Comparison of ENCODE assay signal across 1 cellular context in the genomic region with DNA sequence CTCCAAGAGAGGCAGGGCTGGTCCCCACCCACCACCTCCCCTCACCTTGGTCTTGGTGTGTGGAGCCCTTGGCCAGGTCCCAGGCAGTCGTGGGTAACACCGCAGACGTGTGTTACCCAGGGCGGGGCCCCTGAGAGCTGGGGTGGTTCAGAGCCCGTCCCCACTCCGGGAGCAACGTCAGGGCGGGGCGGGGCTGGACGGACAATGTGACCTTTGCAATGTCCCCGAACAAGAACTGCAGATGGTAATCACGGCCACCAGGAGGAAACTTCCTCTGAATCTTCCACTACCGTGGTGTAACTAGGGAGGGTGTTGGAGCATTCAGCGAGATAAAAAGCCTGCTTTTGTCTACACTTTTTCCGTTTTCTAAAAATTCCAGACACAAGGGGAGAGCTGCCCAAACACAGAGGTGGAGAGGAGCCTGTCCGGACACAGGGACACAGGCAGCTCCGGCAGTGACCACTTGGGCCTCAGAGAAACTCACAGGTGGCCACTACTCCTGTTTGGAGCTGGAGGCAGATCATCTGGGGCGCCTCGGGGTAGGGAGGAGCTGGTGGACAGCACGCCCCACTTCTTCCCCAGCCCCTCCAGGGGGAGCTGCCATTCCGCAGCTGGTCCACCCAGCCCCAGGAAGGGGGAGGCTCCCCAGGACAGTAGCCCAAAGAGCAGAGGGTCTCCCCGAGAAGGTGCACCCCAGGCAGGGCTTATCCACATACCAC.
TF ChIP-seq lines count a peak whose summit lies in the region.

No MANE protein-coding gene starts in this region.

TF ChIP-seq in HepG2, 621 proteins besides CTCF, POLR2A, EP300 and RAD21 (continued from another document and continues in another):
- TF ChIP-seq YY1 (IDR thresholded peaks at IDR 0.05; ENCODE audit: insufficient read depth, insufficient replicate concordance, low read depth, low read length) (no peak), STAG1 (CRISPR knock-in tag; IDR thresholded peaks at IDR 0.05) (peak; percentile 53), SCMH1 (CRISPR knock-in tag; IDR thresholded peaks at IDR 0.05; ENCODE audit: borderline replicate concordance) (no peak), IRF2 (CRISPR knock-in tag; IDR thresholded peaks at IDR 0.05) (0 out of 2 replicates have a peak, but pooled peaks have one; percentile 42), SOX6 (IDR thresholded peaks at IDR 0.05) (no peak), SOX6 (CRISPR knock-in tag; IDR thresholded peaks at IDR 0.05) (peak; percentile 70), ADNP (CRISPR knock-in tag; IDR thresholded peaks at IDR 0.05) (no peak), RORA (CRISPR knock-in tag; IDR thresholded peaks at IDR 0.05) (no peak), TCF7 (IDR thresholded peaks at IDR 0.05; ENCODE audit: low read depth) (no peak), KLF11 (CRISPR knock-in tag; IDR thresholded peaks at IDR 0.05) (no peak), ZNF737 (CRISPR knock-in tag; IDR thresholded peaks at IDR 0.05; ENCODE audit: borderline replicate concordance) (no peak), STAT5B (CRISPR knock-in tag; IDR thresholded peaks at IDR 0.05) (no peak), ZNF569 (CRISPR knock-in tag; IDR thresholded peaks at IDR 0.05; ENCODE audit: borderline replicate concordance) (no peak), ZNF260 (CRISPR knock-in tag; IDR thresholded peaks at IDR 0.05; ENCODE audit: borderline replicate concordance, low read depth) (no peak), TOE1 (CRISPR knock-in tag; IDR thresholded peaks at IDR 0.05) (0 out of 2 replicates have a peak, but pooled peaks have one; percentile 32)
- TF ChIP-seq, protein P1, sequence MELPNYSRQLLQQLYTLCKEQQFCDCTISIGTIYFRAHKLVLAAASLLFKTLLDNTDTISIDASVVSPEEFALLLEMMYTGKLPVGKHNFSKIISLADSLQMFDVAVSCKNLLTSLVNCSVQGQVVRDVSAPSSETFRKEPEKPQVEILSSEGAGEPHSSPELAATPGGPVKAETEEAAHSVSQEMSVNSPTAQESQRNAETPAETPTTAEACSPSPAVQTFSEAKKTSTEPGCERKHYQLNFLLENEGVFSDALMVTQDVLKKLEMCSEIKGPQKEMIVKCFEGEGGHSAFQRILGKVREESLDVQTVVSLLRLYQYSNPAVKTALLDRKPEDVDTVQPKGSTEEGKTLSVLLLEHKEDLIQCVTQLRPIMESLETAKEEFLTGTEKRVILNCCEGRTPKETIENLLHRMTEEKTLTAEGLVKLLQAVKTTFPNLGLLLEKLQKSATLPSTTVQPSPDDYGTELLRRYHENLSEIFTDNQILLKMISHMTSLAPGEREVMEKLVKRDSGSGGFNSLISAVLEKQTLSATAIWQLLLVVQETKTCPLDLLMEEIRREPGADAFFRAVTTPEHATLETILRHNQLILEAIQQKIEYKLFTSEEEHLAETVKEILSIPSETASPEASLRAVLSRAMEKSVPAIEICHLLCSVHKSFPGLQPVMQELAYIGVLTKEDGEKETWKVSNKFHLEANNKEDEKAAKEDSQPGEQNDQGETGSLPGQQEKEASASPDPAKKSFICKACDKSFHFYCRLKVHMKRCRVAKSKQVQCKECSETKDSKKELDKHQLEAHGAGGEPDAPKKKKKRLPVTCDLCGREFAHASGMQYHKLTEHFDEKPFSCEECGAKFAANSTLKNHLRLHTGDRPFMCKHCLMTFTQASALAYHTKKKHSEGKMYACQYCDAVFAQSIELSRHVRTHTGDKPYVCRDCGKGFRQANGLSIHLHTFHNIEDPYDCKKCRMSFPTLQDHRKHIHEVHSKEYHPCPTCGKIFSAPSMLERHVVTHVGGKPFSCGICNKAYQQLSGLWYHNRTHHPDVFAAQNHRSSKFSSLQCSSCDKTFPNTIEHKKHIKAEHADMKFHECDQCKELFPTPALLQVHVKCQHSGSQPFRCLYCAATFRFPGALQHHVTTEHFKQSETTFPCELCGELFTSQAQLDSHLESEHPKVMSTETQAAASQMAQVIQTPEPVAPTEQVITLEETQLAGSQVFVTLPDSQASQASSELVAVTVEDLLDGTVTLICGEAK (IDR thresholded peaks at IDR 0.05), result no peak
- TF ChIP-seq, protein P1 (CRISPR knock-in tag; IDR thresholded peaks at IDR 0.05), result no peak
- TF ChIP-seq, protein P2, sequence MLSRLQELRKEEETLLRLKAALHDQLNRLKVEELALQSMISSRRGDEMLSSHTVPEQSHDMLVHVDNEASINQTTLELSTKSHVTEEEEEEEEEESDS (CRISPR knock-in tag; IDR thresholded peaks at IDR 0.05; ENCODE audit: borderline replicate concordance), result no peak
- TF ChIP-seq, protein P3, sequence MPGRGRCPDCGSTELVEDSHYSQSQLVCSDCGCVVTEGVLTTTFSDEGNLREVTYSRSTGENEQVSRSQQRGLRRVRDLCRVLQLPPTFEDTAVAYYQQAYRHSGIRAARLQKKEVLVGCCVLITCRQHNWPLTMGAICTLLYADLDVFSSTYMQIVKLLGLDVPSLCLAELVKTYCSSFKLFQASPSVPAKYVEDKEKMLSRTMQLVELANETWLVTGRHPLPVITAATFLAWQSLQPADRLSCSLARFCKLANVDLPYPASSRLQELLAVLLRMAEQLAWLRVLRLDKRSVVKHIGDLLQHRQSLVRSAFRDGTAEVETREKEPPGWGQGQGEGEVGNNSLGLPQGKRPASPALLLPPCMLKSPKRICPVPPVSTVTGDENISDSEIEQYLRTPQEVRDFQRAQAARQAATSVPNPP (CRISPR knock-in tag; IDR thresholded peaks at IDR 0.05), result no peak
- TF ChIP-seq, protein P4, sequence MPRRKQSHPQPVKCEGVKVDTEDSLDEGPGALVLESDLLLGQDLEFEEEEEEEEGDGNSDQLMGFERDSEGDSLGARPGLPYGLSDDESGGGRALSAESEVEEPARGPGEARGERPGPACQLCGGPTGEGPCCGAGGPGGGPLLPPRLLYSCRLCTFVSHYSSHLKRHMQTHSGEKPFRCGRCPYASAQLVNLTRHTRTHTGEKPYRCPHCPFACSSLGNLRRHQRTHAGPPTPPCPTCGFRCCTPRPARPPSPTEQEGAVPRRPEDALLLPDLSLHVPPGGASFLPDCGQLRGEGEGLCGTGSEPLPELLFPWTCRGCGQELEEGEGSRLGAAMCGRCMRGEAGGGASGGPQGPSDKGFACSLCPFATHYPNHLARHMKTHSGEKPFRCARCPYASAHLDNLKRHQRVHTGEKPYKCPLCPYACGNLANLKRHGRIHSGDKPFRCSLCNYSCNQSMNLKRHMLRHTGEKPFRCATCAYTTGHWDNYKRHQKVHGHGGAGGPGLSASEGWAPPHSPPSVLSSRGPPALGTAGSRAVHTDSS (CRISPR knock-in tag; conservative IDR thresholded peaks at IDR 0.05), result no peak
- TF ChIP-seq, protein P5, sequence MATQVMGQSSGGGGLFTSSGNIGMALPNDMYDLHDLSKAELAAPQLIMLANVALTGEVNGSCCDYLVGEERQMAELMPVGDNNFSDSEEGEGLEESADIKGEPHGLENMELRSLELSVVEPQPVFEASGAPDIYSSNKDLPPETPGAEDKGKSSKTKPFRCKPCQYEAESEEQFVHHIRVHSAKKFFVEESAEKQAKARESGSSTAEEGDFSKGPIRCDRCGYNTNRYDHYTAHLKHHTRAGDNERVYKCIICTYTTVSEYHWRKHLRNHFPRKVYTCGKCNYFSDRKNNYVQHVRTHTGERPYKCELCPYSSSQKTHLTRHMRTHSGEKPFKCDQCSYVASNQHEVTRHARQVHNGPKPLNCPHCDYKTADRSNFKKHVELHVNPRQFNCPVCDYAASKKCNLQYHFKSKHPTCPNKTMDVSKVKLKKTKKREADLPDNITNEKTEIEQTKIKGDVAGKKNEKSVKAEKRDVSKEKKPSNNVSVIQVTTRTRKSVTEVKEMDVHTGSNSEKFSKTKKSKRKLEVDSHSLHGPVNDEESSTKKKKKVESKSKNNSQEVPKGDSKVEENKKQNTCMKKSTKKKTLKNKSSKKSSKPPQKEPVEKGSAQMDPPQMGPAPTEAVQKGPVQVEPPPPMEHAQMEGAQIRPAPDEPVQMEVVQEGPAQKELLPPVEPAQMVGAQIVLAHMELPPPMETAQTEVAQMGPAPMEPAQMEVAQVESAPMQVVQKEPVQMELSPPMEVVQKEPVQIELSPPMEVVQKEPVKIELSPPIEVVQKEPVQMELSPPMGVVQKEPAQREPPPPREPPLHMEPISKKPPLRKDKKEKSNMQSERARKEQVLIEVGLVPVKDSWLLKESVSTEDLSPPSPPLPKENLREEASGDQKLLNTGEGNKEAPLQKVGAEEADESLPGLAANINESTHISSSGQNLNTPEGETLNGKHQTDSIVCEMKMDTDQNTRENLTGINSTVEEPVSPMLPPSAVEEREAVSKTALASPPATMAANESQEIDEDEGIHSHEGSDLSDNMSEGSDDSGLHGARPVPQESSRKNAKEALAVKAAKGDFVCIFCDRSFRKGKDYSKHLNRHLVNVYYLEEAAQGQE (IDR thresholded peaks at IDR 0.05; ENCODE audit: borderline replicate concordance in 1 of 2, low read depth in 1 of 2, low read length in 2 of 2), result no peak
- TF ChIP-seq, protein P6, sequence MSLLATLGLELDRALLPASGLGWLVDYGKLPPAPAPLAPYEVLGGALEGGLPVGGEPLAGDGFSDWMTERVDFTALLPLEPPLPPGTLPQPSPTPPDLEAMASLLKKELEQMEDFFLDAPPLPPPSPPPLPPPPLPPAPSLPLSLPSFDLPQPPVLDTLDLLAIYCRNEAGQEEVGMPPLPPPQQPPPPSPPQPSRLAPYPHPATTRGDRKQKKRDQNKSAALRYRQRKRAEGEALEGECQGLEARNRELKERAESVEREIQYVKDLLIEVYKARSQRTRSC (CRISPR knock-in tag; IDR thresholded peaks at IDR 0.05; ENCODE audit: low read depth), result no peak
- TF ChIP-seq, protein P7, sequence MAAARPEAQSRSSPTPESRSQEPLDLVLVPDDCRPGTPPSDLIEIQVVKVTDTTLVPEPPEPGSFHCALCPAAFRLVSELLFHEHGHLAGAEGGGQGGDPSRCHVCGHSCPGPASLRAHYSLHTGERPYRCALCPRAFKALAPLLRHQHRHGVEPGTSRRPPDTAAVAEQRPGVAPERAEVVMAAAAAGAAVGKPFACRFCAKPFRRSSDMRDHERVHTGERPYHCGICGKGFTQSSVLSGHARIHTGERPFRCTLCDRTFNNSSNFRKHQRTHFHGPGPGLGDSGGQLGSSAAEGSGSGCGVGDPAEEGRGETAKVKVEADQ (CRISPR knock-in tag; IDR thresholded peaks at IDR 0.05; ENCODE audit: borderline replicate concordance), result no peak
- TF ChIP-seq, protein P8, sequence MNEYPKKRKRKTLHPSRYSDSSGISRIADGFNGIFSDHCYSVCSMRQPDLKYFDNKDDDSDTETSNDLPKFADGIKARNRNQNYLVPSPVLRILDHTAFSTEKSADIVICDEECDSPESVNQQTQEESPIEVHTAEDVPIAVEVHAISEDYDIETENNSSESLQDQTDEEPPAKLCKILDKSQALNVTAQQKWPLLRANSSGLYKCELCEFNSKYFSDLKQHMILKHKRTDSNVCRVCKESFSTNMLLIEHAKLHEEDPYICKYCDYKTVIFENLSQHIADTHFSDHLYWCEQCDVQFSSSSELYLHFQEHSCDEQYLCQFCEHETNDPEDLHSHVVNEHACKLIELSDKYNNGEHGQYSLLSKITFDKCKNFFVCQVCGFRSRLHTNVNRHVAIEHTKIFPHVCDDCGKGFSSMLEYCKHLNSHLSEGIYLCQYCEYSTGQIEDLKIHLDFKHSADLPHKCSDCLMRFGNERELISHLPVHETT (CRISPR knock-in tag; conservative IDR thresholded peaks at IDR 0.05), result peak; percentile 25; the same call in 1 of the 2 replicates
- TF ChIP-seq, protein P9, sequence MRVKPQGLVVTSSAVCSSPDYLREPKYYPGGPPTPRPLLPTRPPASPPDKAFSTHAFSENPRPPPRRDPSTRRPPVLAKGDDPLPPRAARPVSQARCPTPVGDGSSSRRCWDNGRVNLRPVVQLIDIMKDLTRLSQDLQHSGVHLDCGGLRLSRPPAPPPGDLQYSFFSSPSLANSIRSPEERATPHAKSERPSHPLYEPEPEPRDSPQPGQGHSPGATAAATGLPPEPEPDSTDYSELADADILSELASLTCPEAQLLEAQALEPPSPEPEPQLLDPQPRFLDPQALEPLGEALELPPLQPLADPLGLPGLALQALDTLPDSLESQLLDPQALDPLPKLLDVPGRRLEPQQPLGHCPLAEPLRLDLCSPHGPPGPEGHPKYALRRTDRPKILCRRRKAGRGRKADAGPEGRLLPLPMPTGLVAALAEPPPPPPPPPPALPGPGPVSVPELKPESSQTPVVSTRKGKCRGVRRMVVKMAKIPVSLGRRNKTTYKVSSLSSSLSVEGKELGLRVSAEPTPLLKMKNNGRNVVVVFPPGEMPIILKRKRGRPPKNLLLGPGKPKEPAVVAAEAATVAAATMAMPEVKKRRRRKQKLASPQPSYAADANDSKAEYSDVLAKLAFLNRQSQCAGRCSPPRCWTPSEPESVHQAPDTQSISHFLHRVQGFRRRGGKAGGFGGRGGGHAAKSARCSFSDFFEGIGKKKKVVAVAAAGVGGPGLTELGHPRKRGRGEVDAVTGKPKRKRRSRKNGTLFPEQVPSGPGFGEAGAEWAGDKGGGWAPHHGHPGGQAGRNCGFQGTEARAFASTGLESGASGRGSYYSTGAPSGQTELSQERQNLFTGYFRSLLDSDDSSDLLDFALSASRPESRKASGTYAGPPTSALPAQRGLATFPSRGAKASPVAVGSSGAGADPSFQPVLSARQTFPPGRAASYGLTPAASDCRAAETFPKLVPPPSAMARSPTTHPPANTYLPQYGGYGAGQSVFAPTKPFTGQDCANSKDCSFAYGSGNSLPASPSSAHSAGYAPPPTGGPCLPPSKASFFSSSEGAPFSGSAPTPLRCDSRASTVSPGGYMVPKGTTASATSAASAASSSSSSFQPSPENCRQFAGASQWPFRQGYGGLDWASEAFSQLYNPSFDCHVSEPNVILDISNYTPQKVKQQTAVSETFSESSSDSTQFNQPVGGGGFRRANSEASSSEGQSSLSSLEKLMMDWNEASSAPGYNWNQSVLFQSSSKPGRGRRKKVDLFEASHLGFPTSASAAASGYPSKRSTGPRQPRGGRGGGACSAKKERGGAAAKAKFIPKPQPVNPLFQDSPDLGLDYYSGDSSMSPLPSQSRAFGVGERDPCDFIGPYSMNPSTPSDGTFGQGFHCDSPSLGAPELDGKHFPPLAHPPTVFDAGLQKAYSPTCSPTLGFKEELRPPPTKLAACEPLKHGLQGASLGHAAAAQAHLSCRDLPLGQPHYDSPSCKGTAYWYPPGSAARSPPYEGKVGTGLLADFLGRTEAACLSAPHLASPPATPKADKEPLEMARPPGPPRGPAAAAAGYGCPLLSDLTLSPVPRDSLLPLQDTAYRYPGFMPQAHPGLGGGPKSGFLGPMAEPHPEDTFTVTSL (CRISPR knock-in tag; IDR thresholded peaks at IDR 0.05; ENCODE audit: borderline replicate concordance), result no peak
